In the genomic region with DNA sequence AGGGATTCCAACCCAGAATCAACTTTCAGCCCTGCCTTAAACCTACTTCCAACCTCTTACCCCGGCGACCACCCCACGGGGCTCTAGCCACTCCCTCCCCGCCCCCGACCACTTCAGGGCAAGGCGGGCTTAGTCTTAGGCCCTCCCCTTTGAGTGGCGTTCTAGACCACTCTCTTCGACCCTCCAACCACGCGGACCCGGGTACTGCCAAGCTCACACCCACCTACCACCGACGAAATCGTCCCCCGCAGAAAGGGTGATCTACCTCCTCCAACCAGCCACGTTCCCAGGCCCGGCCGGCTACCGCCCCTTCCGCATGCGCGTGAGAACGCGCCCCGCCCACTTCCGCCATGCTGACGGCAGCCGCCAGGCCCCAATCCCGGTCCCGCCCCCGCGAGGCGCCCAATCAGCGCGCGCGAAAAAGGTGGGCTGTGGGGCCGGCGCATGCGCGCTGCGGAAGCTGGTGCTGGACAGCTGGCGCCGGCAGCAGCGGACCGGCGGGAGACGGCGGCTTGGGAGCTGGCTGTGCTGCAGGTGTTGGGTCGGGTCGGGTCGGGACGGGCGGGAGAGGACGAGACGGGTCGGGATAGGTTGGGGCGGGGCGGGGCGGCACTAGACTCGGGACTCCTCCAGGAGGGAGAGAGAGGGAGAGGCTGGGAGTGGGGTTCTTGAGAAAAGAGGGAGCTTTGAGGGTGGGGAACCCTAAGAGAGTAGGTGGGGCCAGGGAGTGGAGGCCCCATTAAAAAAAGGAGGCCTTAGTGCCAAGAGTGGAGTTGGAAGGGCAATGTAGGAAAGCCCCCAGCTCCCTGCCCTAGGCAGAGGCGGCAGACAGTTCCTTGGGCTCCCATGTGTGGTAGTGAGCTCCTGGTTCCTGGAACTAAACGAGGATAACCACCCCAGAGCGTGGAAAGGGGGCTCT, we compare ENCODE assay signal across 1 cellular context.
TF ChIP-seq lines count a peak whose summit lies in the region.

A gene with protein sequence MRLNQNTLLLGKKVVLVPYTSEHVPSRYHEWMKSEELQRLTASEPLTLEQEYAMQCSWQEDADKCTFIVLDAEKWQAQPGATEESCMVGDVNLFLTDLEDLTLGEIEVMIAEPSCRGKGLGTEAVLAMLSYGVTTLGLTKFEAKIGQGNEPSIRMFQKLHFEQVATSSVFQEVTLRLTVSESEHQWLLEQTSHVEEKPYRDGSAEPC (minus strand): TSS at position 302 of the 919 bp plus-strand sequence. CDS start 647 bp downstream, outside the sequence.

TF ChIP-seq in K562, 482 proteins besides CTCF, POLR2A, EP300 and RAD21 (continued from another document and continues in another):
- TF ChIP-seq, protein P1, sequence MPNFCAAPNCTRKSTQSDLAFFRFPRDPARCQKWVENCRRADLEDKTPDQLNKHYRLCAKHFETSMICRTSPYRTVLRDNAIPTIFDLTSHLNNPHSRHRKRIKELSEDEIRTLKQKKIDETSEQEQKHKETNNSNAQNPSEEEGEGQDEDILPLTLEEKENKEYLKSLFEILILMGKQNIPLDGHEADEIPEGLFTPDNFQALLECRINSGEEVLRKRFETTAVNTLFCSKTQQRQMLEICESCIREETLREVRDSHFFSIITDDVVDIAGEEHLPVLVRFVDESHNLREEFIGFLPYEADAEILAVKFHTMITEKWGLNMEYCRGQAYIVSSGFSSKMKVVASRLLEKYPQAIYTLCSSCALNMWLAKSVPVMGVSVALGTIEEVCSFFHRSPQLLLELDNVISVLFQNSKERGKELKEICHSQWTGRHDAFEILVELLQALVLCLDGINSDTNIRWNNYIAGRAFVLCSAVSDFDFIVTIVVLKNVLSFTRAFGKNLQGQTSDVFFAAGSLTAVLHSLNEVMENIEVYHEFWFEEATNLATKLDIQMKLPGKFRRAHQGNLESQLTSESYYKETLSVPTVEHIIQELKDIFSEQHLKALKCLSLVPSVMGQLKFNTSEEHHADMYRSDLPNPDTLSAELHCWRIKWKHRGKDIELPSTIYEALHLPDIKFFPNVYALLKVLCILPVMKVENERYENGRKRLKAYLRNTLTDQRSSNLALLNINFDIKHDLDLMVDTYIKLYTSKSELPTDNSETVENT (CRISPR knock-in tag; IDR thresholded peaks at IDR 0.05): no peak
- TF ChIP-seq SREBF1 (IDR thresholded peaks at IDR 0.05; ENCODE audit: borderline replicate concordance, low read depth, low read length) (0 out of 2 replicates have a peak, but pooled peaks have one; percentile 61), NCOA6 (IDR thresholded peaks at IDR 0.05) (no peak), MYNN (IDR thresholded peaks at IDR 0.05) (no peak), MYNN (CRISPR knock-in tag; IDR thresholded peaks at IDR 0.05) (no peak), TCFL5 (CRISPR knock-in tag; conservative IDR thresholded peaks at IDR 0.05) (no peak), RUNX1 (IDR thresholded peaks at IDR 0.05; ENCODE audit: low read depth) (no peak), ZKSCAN3 (CRISPR knock-in tag; IDR thresholded peaks at IDR 0.05) (no peak)
- TF ChIP-seq, protein P2, sequence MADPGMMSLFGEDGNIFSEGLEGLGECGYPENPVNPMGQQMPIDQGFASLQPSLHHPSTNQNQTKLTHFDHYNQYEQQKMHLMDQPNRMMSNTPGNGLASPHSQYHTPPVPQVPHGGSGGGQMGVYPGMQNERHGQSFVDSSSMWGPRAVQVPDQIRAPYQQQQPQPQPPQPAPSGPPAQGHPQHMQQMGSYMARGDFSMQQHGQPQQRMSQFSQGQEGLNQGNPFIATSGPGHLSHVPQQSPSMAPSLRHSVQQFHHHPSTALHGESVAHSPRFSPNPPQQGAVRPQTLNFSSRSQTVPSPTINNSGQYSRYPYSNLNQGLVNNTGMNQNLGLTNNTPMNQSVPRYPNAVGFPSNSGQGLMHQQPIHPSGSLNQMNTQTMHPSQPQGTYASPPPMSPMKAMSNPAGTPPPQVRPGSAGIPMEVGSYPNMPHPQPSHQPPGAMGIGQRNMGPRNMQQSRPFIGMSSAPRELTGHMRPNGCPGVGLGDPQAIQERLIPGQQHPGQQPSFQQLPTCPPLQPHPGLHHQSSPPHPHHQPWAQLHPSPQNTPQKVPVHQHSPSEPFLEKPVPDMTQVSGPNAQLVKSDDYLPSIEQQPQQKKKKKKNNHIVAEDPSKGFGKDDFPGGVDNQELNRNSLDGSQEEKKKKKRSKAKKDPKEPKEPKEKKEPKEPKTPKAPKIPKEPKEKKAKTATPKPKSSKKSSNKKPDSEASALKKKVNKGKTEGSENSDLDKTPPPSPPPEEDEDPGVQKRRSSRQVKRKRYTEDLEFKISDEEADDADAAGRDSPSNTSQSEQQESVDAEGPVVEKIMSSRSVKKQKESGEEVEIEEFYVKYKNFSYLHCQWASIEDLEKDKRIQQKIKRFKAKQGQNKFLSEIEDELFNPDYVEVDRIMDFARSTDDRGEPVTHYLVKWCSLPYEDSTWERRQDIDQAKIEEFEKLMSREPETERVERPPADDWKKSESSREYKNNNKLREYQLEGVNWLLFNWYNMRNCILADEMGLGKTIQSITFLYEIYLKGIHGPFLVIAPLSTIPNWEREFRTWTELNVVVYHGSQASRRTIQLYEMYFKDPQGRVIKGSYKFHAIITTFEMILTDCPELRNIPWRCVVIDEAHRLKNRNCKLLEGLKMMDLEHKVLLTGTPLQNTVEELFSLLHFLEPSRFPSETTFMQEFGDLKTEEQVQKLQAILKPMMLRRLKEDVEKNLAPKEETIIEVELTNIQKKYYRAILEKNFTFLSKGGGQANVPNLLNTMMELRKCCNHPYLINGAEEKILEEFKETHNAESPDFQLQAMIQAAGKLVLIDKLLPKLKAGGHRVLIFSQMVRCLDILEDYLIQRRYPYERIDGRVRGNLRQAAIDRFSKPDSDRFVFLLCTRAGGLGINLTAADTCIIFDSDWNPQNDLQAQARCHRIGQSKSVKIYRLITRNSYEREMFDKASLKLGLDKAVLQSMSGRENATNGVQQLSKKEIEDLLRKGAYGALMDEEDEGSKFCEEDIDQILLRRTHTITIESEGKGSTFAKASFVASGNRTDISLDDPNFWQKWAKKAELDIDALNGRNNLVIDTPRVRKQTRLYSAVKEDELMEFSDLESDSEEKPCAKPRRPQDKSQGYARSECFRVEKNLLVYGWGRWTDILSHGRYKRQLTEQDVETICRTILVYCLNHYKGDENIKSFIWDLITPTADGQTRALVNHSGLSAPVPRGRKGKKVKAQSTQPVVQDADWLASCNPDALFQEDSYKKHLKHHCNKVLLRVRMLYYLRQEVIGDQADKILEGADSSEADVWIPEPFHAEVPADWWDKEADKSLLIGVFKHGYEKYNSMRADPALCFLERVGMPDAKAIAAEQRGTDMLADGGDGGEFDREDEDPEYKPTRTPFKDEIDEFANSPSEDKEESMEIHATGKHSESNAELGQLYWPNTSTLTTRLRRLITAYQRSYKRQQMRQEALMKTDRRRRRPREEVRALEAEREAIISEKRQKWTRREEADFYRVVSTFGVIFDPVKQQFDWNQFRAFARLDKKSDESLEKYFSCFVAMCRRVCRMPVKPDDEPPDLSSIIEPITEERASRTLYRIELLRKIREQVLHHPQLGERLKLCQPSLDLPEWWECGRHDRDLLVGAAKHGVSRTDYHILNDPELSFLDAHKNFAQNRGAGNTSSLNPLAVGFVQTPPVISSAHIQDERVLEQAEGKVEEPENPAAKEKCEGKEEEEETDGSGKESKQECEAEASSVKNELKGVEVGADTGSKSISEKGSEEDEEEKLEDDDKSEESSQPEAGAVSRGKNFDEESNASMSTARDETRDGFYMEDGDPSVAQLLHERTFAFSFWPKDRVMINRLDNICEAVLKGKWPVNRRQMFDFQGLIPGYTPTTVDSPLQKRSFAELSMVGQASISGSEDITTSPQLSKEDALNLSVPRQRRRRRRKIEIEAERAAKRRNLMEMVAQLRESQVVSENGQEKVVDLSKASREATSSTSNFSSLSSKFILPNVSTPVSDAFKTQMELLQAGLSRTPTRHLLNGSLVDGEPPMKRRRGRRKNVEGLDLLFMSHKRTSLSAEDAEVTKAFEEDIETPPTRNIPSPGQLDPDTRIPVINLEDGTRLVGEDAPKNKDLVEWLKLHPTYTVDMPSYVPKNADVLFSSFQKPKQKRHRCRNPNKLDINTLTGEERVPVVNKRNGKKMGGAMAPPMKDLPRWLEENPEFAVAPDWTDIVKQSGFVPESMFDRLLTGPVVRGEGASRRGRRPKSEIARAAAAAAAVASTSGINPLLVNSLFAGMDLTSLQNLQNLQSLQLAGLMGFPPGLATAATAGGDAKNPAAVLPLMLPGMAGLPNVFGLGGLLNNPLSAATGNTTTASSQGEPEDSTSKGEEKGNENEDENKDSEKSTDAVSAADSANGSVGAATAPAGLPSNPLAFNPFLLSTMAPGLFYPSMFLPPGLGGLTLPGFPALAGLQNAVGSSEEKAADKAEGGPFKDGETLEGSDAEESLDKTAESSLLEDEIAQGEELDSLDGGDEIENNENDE (IDR thresholded peaks at IDR 0.05; ENCODE audit: low read depth, low read length): no peak
- TF ChIP-seq, protein P3, sequence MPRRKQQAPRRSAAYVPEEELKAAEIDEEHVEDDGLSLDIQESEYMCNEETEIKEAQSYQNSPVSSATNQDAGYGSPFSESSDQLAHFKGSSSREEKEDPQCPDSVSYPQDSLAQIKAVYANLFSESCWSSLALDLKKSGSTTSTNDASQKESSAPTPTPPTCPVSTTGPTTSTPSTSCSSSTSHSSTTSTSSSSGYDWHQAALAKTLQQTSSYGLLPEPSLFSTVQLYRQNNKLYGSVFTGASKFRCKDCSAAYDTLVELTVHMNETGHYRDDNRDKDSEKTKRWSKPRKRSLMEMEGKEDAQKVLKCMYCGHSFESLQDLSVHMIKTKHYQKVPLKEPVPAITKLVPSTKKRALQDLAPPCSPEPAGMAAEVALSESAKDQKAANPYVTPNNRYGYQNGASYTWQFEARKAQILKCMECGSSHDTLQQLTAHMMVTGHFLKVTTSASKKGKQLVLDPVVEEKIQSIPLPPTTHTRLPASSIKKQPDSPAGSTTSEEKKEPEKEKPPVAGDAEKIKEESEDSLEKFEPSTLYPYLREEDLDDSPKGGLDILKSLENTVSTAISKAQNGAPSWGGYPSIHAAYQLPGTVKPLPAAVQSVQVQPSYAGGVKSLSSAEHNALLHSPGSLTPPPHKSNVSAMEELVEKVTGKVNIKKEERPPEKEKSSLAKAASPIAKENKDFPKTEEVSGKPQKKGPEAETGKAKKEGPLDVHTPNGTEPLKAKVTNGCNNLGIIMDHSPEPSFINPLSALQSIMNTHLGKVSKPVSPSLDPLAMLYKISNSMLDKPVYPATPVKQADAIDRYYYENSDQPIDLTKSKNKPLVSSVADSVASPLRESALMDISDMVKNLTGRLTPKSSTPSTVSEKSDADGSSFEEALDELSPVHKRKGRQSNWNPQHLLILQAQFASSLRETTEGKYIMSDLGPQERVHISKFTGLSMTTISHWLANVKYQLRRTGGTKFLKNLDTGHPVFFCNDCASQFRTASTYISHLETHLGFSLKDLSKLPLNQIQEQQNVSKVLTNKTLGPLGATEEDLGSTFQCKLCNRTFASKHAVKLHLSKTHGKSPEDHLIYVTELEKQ (CRISPR knock-in tag; IDR thresholded peaks at IDR 0.05): no peak
- TF ChIP-seq, protein P4, sequence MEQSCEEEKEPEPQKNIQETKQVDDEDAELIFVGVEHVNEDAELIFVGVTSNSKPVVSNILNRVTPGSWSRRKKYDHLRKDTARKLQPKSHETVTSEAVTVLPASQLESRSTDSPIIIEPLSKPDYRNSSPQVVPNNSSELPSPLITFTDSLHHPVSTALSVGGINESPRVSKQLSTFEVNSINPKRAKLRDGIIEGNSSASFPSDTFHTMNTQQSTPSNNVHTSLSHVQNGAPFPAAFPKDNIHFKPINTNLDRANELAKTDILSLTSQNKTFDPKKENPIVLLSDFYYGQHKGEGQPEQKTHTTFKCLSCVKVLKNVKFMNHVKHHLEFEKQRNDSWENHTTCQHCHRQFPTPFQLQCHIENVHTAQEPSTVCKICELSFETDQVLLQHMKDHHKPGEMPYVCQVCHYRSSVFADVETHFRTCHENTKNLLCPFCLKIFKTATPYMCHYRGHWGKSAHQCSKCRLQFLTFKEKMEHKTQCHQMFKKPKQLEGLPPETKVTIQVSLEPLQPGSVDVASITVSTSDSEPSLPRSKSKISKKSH (CRISPR knock-in tag; IDR thresholded peaks at IDR 0.05): no peak
- TF ChIP-seq, protein P5, sequence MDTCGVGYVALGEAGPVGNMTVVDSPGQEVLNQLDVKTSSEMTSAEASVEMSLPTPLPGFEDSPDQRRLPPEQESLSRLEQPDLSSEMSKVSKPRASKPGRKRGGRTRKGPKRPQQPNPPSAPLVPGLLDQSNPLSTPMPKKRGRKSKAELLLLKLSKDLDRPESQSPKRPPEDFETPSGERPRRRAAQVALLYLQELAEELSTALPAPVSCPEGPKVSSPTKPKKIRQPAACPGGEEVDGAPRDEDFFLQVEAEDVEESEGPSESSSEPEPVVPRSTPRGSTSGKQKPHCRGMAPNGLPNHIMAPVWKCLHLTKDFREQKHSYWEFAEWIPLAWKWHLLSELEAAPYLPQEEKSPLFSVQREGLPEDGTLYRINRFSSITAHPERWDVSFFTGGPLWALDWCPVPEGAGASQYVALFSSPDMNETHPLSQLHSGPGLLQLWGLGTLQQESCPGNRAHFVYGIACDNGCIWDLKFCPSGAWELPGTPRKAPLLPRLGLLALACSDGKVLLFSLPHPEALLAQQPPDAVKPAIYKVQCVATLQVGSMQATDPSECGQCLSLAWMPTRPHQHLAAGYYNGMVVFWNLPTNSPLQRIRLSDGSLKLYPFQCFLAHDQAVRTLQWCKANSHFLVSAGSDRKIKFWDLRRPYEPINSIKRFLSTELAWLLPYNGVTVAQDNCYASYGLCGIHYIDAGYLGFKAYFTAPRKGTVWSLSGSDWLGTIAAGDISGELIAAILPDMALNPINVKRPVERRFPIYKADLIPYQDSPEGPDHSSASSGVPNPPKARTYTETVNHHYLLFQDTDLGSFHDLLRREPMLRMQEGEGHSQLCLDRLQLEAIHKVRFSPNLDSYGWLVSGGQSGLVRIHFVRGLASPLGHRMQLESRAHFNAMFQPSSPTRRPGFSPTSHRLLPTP (IDR thresholded peaks at IDR 0.05; ENCODE audit: borderline replicate concordance, extremely low read depth, insufficient read length): no peak
- TF ChIP-seq, protein P6, sequence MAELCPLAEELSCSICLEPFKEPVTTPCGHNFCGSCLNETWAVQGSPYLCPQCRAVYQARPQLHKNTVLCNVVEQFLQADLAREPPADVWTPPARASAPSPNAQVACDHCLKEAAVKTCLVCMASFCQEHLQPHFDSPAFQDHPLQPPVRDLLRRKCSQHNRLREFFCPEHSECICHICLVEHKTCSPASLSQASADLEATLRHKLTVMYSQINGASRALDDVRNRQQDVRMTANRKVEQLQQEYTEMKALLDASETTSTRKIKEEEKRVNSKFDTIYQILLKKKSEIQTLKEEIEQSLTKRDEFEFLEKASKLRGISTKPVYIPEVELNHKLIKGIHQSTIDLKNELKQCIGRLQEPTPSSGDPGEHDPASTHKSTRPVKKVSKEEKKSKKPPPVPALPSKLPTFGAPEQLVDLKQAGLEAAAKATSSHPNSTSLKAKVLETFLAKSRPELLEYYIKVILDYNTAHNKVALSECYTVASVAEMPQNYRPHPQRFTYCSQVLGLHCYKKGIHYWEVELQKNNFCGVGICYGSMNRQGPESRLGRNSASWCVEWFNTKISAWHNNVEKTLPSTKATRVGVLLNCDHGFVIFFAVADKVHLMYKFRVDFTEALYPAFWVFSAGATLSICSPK (IDR thresholded peaks at IDR 0.05; ENCODE audit: borderline replicate concordance): 0 out of 2 replicates have a peak, but pooled peaks have one; percentile 38
